ENCODE assay signal across 8 cellular contexts in the genomic region with DNA sequence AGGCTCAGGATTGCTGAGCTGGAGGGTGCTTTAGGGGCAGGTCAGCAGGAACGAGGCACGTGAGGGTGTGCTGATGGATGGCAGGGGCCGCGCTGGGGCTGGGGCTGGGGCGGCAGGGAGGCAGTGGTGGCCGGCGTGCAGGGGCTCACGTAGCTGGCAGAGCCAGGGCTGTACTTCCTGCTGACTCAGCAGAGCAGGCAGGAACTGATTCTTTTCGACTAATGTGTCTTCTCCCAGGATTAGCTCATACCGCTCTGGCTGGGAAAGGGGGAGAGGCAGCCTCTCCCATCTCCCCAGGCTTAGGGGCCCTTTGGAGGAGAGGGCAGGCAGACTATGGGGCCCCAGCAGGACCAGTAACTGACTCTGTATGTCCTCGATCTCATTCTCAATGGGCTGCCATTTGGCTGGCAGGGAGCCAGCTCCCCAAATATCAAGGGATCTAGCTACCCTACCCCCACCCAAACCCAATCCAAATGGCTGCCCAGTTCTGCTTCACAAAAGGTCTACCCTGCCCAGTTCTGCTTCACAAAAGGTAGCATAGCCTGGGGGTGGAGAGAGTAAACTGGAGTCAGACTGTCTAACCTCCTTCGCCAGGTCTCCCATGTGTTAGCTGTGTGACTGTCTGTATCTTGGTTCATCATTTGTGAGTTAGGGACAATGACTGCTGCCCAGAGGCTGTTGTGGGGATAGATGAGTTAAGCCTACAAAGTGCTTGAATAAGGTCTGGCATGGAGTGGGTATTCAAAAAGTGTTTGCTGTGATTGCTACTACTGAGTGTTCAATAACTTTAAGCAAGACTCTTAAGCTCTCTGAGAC.
DNase-seq lines count a peak whose midpoint lies in the region; ATAC-seq and TF ChIP-seq lines count a peak whose summit lies in the region.

No MANE protein-coding gene starts in this region.

- no peak overlapping the region for H3K4me3 ChIP-seq in A673 (ENCODE audit: low read depth, low read length, poor library complexity, severe bottlenecking)

- no peak overlapping the region for H3K27ac ChIP-seq in A673 (ENCODE audit: low read depth, low read length, poor library complexity, severe bottlenecking)

- DNase-seq in A673 (ENCODE audit: low spot score) (peak; percentile 63), HFFc6 (peak; percentile 21), kidney tubule cell (ENCODE audit: low spot score) (peak; percentile 91), DMS53 treated with DMSO at 0.1 percent for 48 hours (lab: John Stamatoyannopoulos, UW; ENCODE audit: unreplicated experiment) (no peak), NCI-H1092 treated with DMSO at 0.1 percent for 48 hours (lab: John Stamatoyannopoulos, UW) (no peak)
- peak; percentile 44 for DNase-seq in activated CD8-positive, alpha-beta T cell treated with anti-CD3 and anti-CD28 coated beads, Interleukin-2, amount 10 ng/mL, durations not matched to agents 7 days and 5 days

- ATAC-seq in activated CD8-positive, alpha-beta T cell treated with anti-CD3 and anti-CD28 coated beads, Interleukin-2, amount 10 ng/mL, durations not matched to agents 7 days and 5 days: peak; percentile 57
- ATAC-seq in HG02852 (IDR thresholded peaks at IDR 0.05; ENCODE audit: unreplicated experiment) (no peak), HG03139 (IDR thresholded peaks at IDR 0.05; ENCODE audit: unreplicated experiment) (no peak)

- H3K27me3 Mint-ChIP-seq in HFFc6 (ENCODE audit: insufficient read depth): peaks cover 5% of the 10 kb centered on the region; the same call in 1 of the 2 replicates
- H3K27me3 Mint-ChIP-seq in activated CD8-positive, alpha-beta T cell treated with anti-CD3 and anti-CD28 coated beads, Interleukin-2, amount 10 ng/mL, durations not matched to agents 7 days and 5 days (ENCODE audit: low read depth): no peaks in the 10 kb centered on the region

- intact Hi-C loops in A673 (cut with micrococcal nuclease; ENCODE audit: unreplicated experiment): no loop called here

- H3K4me1 ChIP-seq in A673 (ENCODE audit: insufficient read depth, low read length, poor library complexity, severe bottlenecking): peaks cover 9% of the 10 kb centered on the region

- POLR2A ChIA-PET in A673 (lab: Charles Lee; ENCODE audit: low non-redundant PET): no interaction called here
- POLR2A ChIA-PET in activated CD8-positive, alpha-beta T cell treated with anti-CD3 and anti-CD28 coated beads, Interleukin-2, amount 10 ng/mL, durations not matched to agents 7 days and 5 days (lab: Charles Lee): interaction anchor here (0.6 to 0.9 kb wide), 2 partner anchors 145 to 368 kb away, joined by 3 read pairs; no protein-coding TSS in a partner anchor

- BruUV-seq in A673 (replicated peaks; lab: Mats Ljungman, UMichigan): no TSS peak

- CTCF ChIA-PET in A673 (lab: Charles Lee): interaction anchor here (1.6 kb wide), 1 partner anchor 15 kb away, joined by 7 read pairs; no protein-coding TSS in a partner anchor
- CTCF ChIA-PET in activated CD8-positive, alpha-beta T cell treated with anti-CD3 and anti-CD28 coated beads, Interleukin-2, amount 10 ng/mL, durations not matched to agents 7 days and 5 days (lab: Charles Lee): interaction anchor here (1.0 to 1.8 kb wide), 6 partner anchors 9 to 704 kb away, joined by 3 to 12 read pairs (median 3); no protein-coding TSS in a partner anchor

- no peak overlapping the region for H3K27ac Mint-ChIP-seq in HFFc6
- H3K27ac Mint-ChIP-seq in activated CD8-positive, alpha-beta T cell treated with anti-CD3 and anti-CD28 coated beads, Interleukin-2, amount 10 ng/mL, durations not matched to agents 7 days and 5 days: peak overlapping the region; percentile 73

- no peaks in the 10 kb centered on the region for H3K9me3 Mint-ChIP-seq in HFFc6
- H3K9me3 Mint-ChIP-seq in activated CD8-positive, alpha-beta T cell treated with anti-CD3 and anti-CD28 coated beads, Interleukin-2, amount 10 ng/mL, durations not matched to agents 7 days and 5 days (ENCODE audit: insufficient read depth): no peaks in the 10 kb centered on the region

- TF ChIP-seq CTCF in A673 (conservative IDR thresholded peaks at IDR 0.05; ENCODE audit: low read depth, low read length) (no peak), HFFc6 (IDR thresholded peaks at IDR 0.05) (no peak)

- no peaks in the 10 kb centered on the region for H3K27me3 ChIP-seq in A673 (replicated peaks; ENCODE audit: insufficient read depth, low read depth, low read length, poor library complexity)

- no peak overlapping the region for H3K4me3 Mint-ChIP-seq in HFFc6
- no peak overlapping the region for H3K4me3 Mint-ChIP-seq in activated CD8-positive, alpha-beta T cell treated with anti-CD3 and anti-CD28 coated beads, Interleukin-2, amount 10 ng/mL, durations not matched to agents 7 days and 5 days

- peaks cover 42% of the 10 kb centered on the region for H3K4me1 Mint-ChIP-seq in HFFc6 (ENCODE audit: low read depth)
- H3K4me1 Mint-ChIP-seq in activated CD8-positive, alpha-beta T cell treated with anti-CD3 and anti-CD28 coated beads, Interleukin-2, amount 10 ng/mL, durations not matched to agents 7 days and 5 days (ENCODE audit: low read depth): peaks cover 20% of the 10 kb centered on the region

- H3K9me3 ChIP-seq in A673 (ENCODE audit: low read depth, low read length, poor library complexity, severe bottlenecking): no peaks in the 10 kb centered on the region

- H3K36me3 Mint-ChIP-seq in HFFc6 (ENCODE audit: low read depth): no peaks in the 10 kb centered on the region
- no peaks in the 10 kb centered on the region for H3K36me3 Mint-ChIP-seq in activated CD8-positive, alpha-beta T cell treated with anti-CD3 and anti-CD28 coated beads, Interleukin-2, amount 10 ng/mL, durations not matched to agents 7 days and 5 days (ENCODE audit: low read depth)

- H3K36me3 ChIP-seq in A673 (ENCODE audit: insufficient read depth, low read length, poor library complexity, severe bottlenecking): no peaks in the 10 kb centered on the region

Comparison
In these comparisons a context has a peak if more than half of its experiments do, and no peak if none do; other contexts are left out.
1. DNase-seq: peak in A673 (single experiment), HFFc6 (single experiment), activated CD8-positive, alpha-beta T cell treated with anti-CD3 and anti-CD28 coated beads, Interleukin-2, amount 10 ng/mL, durations not matched to agents 7 days and 5 days (single experiment) and kidney tubule cell (single experiment); none in DMS53 treated with DMSO at 0.1 percent for 48 hours (single experiment) and NCI-H1092 treated with DMSO at 0.1 percent for 48 hours (single experiment).